In genomic region chr4:122104184-122104583, GRCh38 we compare ENCODE assay signal across 23 cellular contexts. TPM values are rescaled to one million over a fixed set of nuclear protein-coding genes. Genes with fewer than 3 reads are reported as not detected.
A peak's percentile ranks its signal among the peaks of the same experiment; 100 is the strongest.
DNase-seq lines count a peak whose midpoint lies in the region; ATAC-seq, FAIRE-seq and TF ChIP-seq lines count a peak whose summit lies in the region.
"Had no signal": no experiment of that assay in that cellular context is flagged by ENCODE, and none has a peak within 500 bp of the region (broad histone marks: within the 10 kb centered on the region; RNA-seq: fewer than 3 reads in every experiment).

No MANE protein-coding gene starts in this region.

- ATAC-seq in activated CD4-positive, alpha-beta T cell treated with anti-CD3 and anti-CD28 coated beads for 36 hours: peak; percentile 47
- 0 out of 3 replicates have a peak, but pooled peaks have one; percentile 27 for ATAC-seq in RWPE2 (ENCODE audit: low read depth)
- peak; percentile 37 for ATAC-seq in foreskin keratinocyte
- no peak for ATAC-seq in sciatic nerve
- ATAC-seq in GM19351 (IDR thresholded peaks at IDR 0.05; ENCODE audit: unreplicated experiment): no peak
- ATAC-seq: CD8-positive, alpha-beta T cell; Right ventricle myocardium inferior had no signal

- no peak for DNase-seq in activated CD4-positive, alpha-beta T cell treated with anti-CD3 and anti-CD28 coated beads for 36 hours
- DNase-seq in activated CD4-positive, alpha-beta T cell treated with anti-CD3 and anti-CD28 coated beads for 1 hour: no peak
- DNase-seq in RWPE2 (ENCODE audit: low spot score) (no peak), foreskin keratinocyte (no peak), GM19239 (ENCODE audit: insufficient read length, low spot score) (no peak), sciatic nerve (ENCODE audit: low spot score) (no peak), HFFc6 (no peak)
- DNase-seq: 8988T; Calu3; CD8-positive, alpha-beta T cell; DMS79; KG1; NCI-H1092; NCI-H1436 treated with DMSO at 0.1 percent for 48 hours; NCI-H2029; NCI-H446; NCI-H526 treated with DMSO at 0.1 percent for 48 hours; Peyer's patch; SW 1271 had no signal

- no peaks in the 10 kb centered on the region for H3K36me3 ChIP-seq in RWPE2 (ENCODE audit: low read depth)
- H3K36me3 ChIP-seq: BLaER1, HAP-1, Peyer's patch had no signal

- FAIRE-seq in GM19239 (lab: Jason Lieb, UNC): no peak

- H3K27me3 Mint-ChIP-seq in activated CD4-positive, alpha-beta T cell treated with anti-CD3 and anti-CD28 coated beads for 36 hours: peaks cover 4% of the 10 kb centered on the region
- H3K27me3 Mint-ChIP-seq in HFFc6 (ENCODE audit: insufficient read depth): peaks cover 3% of the 10 kb centered on the region

- no peak overlapping the region for H3K27ac ChIP-seq in RWPE2 (ENCODE audit: poor library complexity, severe bottlenecking)
- H3K27ac ChIP-seq in foreskin keratinocyte: no peak overlapping the region
- H3K27ac ChIP-seq: BLaER1, Peyer's patch had no signal

- CTCF ChIA-PET in activated CD4-positive, alpha-beta T cell treated with anti-CD3 and anti-CD28 coated beads for 36 hours (lab: Charles Lee): interaction anchor here (0.8 kb wide), 1 partner anchor 14 kb away, joined by 4 read pairs; no protein-coding TSS in a partner anchor

- no peak overlapping the region for H3K4me3 ChIP-seq in RWPE2 (ENCODE audit: severe bottlenecking)
- H3K4me3 ChIP-seq: BLaER1, HAP-1, Peyer's patch had no signal

- H3K4me3 Mint-ChIP-seq in activated CD4-positive, alpha-beta T cell treated with anti-CD3 and anti-CD28 coated beads for 36 hours: no peak overlapping the region
- H3K4me3 Mint-ChIP-seq in HFFc6: no peak overlapping the region
- H3K4me3 Mint-ChIP-seq: CD8-positive, alpha-beta T cell had no signal

- POLR2A ChIA-PET in activated CD4-positive, alpha-beta T cell treated with anti-CD3 and anti-CD28 coated beads for 36 hours (lab: Charles Lee): no interaction called here

- no peaks in the 10 kb centered on the region for H3K4me1 Mint-ChIP-seq in activated CD4-positive, alpha-beta T cell treated with anti-CD3 and anti-CD28 coated beads for 36 hours
- no peaks in the 10 kb centered on the region; the same call in 1 of the 2 replicates for H3K4me1 Mint-ChIP-seq in HFFc6 (ENCODE audit: low read depth)

- H3K36me3 Mint-ChIP-seq in activated CD4-positive, alpha-beta T cell treated with anti-CD3 and anti-CD28 coated beads for 36 hours (ENCODE audit: low read depth): no peaks in the 10 kb centered on the region
- no peaks in the 10 kb centered on the region for H3K36me3 Mint-ChIP-seq in HFFc6 (ENCODE audit: low read depth)
- H3K36me3 Mint-ChIP-seq: CD8-positive, alpha-beta T cell had no signal

- H3K27me3 ChIP-seq in RWPE2 (ENCODE audit: insufficient read depth, poor library complexity, severe bottlenecking) (no peaks in the 10 kb centered on the region), foreskin keratinocyte (no peaks in the 10 kb centered on the region)
- H3K27me3 ChIP-seq: BLaER1, Peyer's patch had no signal

- H3K4me1 ChIP-seq in RWPE2 (ENCODE audit: insufficient read depth, poor library complexity, severe bottlenecking) (no peaks in the 10 kb centered on the region), foreskin keratinocyte (no peaks in the 10 kb centered on the region)
- H3K4me1 ChIP-seq: BLaER1, HAP-1, Peyer's patch had no signal

- TF ChIP-seq CTCF in RWPE2 (IDR thresholded peaks at IDR 0.05; ENCODE audit: poor library complexity, severe bottlenecking) (no peak), foreskin keratinocyte (conservative IDR thresholded peaks at IDR 0.05) (no peak), HFFc6 (IDR thresholded peaks at IDR 0.05) (no peak)

- no peak overlapping the region for H3K27ac Mint-ChIP-seq in activated CD4-positive, alpha-beta T cell treated with anti-CD3 and anti-CD28 coated beads for 36 hours
- H3K27ac Mint-ChIP-seq in HFFc6: no peak overlapping the region
- H3K27ac Mint-ChIP-seq: CD8-positive, alpha-beta T cell had no signal

- no peaks in the 10 kb centered on the region for H3K9me3 Mint-ChIP-seq in activated CD4-positive, alpha-beta T cell treated with anti-CD3 and anti-CD28 coated beads for 36 hours (ENCODE audit: low read depth)
- no peaks in the 10 kb centered on the region for H3K9me3 Mint-ChIP-seq in HFFc6
- H3K9me3 Mint-ChIP-seq: CD8-positive, alpha-beta T cell had no signal

- intact Hi-C loops in activated CD4-positive, alpha-beta T cell treated with anti-CD3 and anti-CD28 coated beads for 36 hours (cut with DNase I, micrococcal nuclease): no loop called here
- intact Hi-C loops in sciatic nerve (cut with DNase I): no loop called here

- H3K9me3 ChIP-seq in RWPE2 (ENCODE audit: severe bottlenecking): no peaks in the 10 kb centered on the region
- H3K9me3 ChIP-seq: BLaER1, HAP-1, Peyer's patch had no signal

RNA-seq across cellular contexts. Expression of gene BLTP1, which starts 47.9 kb away (rescaled TPM):
- 10 to 100 TPM; 16.5 to 20.1 TPM for total RNA-seq in activated CD4-positive, alpha-beta T cell treated with anti-CD3 and anti-CD28 coated beads for 36 hours
- total RNA-seq in foreskin keratinocyte (25.5 and 29.4 TPM in 2 replicates), sciatic nerve (134 TPM)
- polyA plus RNA-seq in foreskin keratinocyte: 3.1 and 3.4 TPM in 2 replicates
- total RNA-seq in HFFc6 (2021; fragmentation: NEBNext Ultra II Directional; extraction: Animal tissue kit (Norgen Biotek cat#: 25700)): 10 to 100 TPM; 25.6 to 30.7 (median 29.3) TPM

Comparison
In these comparisons a context has a peak if more than half of its experiments do, and no peak if none do; other contexts are left out.
1. ATAC-seq: peak in activated CD4-positive, alpha-beta T cell treated with anti-CD3 and anti-CD28 coated beads for 36 hours (single experiment), RWPE2 (single experiment) and foreskin keratinocyte (single experiment); none in sciatic nerve (single experiment) and GM19351 (single experiment).